In genomic region chr4:152369903-152370296, GRCh38 we compare ENCODE assay signal across 8 cellular contexts.
DNase-seq lines count a peak whose midpoint lies in the region; ATAC-seq, FAIRE-seq and TF ChIP-seq lines count a peak whose summit lies in the region.

No MANE protein-coding gene starts in this region.

- no peaks in the 10 kb centered on the region for H3K4me1 Mint-ChIP-seq in nephron progenitor cell

- no peak overlapping the region for H3K27ac ChIP-seq in caudate nucleus (ENCODE audit: low read depth, low read length)

- DNase-seq in D721Med (ENCODE audit: insufficient read length, low spot score): no peak
- no peak for DNase-seq in cardiac fibroblast (ENCODE audit: low read depth in 2 of 2)
- no peak for DNase-seq in nephron progenitor cell
- no peak for DNase-seq in SIG-M5 treated with dmso at 0.1 percent for 504 hours (lab: John Stamatoyannopoulos, UW; ENCODE audit: unreplicated experiment)
- DNase-seq in caudate nucleus (lab: John Stamatoyannopoulos, UW): no peak
- DNase-seq in activated naive CD4-positive, alpha-beta T cell treated with anti-CD3 and anti-CD28 coated beads, Interleukin-2, amount 50 U/mL, for 16 hours: no peak

- no peak overlapping the region for H3K4me3 Mint-ChIP-seq in nephron progenitor cell

- ATAC-seq in HG03460 (IDR thresholded peaks at IDR 0.05; ENCODE audit: unreplicated experiment): no peak

- H3K27me3 Mint-ChIP-seq in nephron progenitor cell (ENCODE audit: low read depth, poor library complexity): peaks cover 3% of the 10 kb centered on the region

- FAIRE-seq in D721Med (lab: Jason Lieb, UNC): peak; percentile 32

- peaks cover 14% of the 10 kb centered on the region for H3K36me3 Mint-ChIP-seq in nephron progenitor cell (ENCODE audit: low read depth)

- peaks cover 4% of the 10 kb centered on the region for H3K9me3 Mint-ChIP-seq in nephron progenitor cell

- no peak overlapping the region for H3K4me3 ChIP-seq in cardiac fibroblast (replicated peaks in 1 of 2; ENCODE audit: low read depth in 2 of 2, low read length in 2 of 2)

- H3K27ac Mint-ChIP-seq in nephron progenitor cell: no peak overlapping the region

- TF ChIP-seq CTCF in D721Med (IDR thresholded peaks at IDR 0.05; ENCODE audit: insufficient read depth, missing control alignments) (peak; percentile 32), LNCAP (IDR thresholded peaks at IDR 0.05) (peak; percentile 36), cardiac fibroblast (IDR thresholded peaks at IDR 0.05; ENCODE audit: low read depth, low read length) (peak; percentile 17), nephron progenitor cell (IDR thresholded peaks at IDR 0.05) (peak; percentile 21)
